ENCODE assay signal across 28 cellular contexts in the genomic region with DNA sequence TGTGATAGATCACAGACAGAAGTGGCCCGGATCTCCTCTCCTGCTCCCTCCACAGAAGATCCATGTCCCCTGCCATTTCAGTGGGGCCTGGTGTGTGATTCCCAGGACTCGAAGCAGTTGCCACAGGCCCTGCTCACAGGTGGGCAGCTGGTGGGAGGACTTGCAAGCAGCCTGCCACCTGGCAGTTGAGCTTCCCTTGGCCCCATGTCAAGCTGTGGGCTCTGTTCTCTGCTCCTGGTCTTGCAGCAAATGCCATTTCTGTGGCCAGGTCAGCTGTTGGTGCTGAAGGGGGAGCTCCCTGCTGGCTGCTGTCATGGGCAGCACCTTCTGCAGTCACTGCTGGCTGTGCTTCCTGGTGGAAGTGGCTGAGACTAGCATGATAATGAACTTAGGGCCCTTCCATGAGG. TPM values are rescaled to one million over a fixed set of nuclear protein-coding genes. Genes with fewer than 3 reads are reported as not detected.
DNase-seq lines count a peak whose midpoint lies in the region; FAIRE-seq and TF ChIP-seq lines count a peak whose summit lies in the region.
"Had no signal": no experiment of that assay in that cellular context is flagged by ENCODE, and none has a peak within 500 bp of the region (broad histone marks: within the 10 kb centered on the region; RNA-seq: fewer than 3 reads in every experiment).

No MANE protein-coding gene starts in this region.

- FAIRE-seq in bronchial epithelial cell (lab: Jason Lieb, UNC) = peak; percentile 23

- H3K4me3 Mint-ChIP-seq in immature natural killer cell = no peak overlapping the region
- H3K4me3 Mint-ChIP-seq: activated CD8-positive, alpha-beta T cell treated with anti-CD3 and anti-CD28 coated beads for 36 hours; brain; naive B cell had no signal

- DNase-seq in NCI-H82 (lab: John Stamatoyannopoulos, UW) (peak; percentile 13), NCI-H82 treated with DMSO at 0.1 percent for 48 hours (lab: John Stamatoyannopoulos, UW; ENCODE audit: unreplicated experiment) (no peak), NCI-H2196 (lab: John Stamatoyannopoulos, UW; ENCODE audit: unreplicated experiment) (peak; percentile 21), bronchial epithelial cell (ENCODE audit: low read depth) (no peak), posterior vena cava (ENCODE audit: low spot score) (peak; percentile 58), GM23248 (no peak), SK-N-DZ (ENCODE audit: low spot score) (no peak), immature natural killer cell (no peak)
- DNase-seq: activated CD4-positive, CD25-positive, alpha-beta regulatory T cell; activated CD8-positive, alpha-beta T cell treated with anti-CD3 and anti-CD28 coated beads for 36 hours; activated gamma-delta T cell treated with Interleukin-2 at 50 U/mL for 16 hours; activated T-cell treated with anti-CD3 and anti-CD28 coated beads for 4 hours; AML-193; DND-41; esophagus squamous epithelium; gastrocnemius medialis; IMR-90; MM.1S; naive B cell; NCI-H226; retina; T-helper 2 cell; trophoblast cell had no signal

- no peaks in the 10 kb centered on the region for H3K9me2 ChIP-seq in GM23248 (ENCODE audit: insufficient read depth)

- no peak overlapping the region for H2AFZ ChIP-seq in GM23248

- H3K9me3 Mint-ChIP-seq in immature natural killer cell = no peaks in the 10 kb centered on the region
- H3K9me3 Mint-ChIP-seq: activated CD8-positive, alpha-beta T cell treated with anti-CD3 and anti-CD28 coated beads for 36 hours had no signal

- intact Hi-C loops in posterior vena cava (cut with DNase I) = no loop called here

- WGBS in GM23248 (ENCODE audit: low coverage in 1 of 2, low lambda C conversion rate in 2 of 2, missing lambda C conversion rate in 2 of 2), 2 experiments = 14 to 29% methylated on average over 2 of the region's 2 CpGs

- in situ Hi-C loops in GM23248 (cut with MboI) = no loop called here

- no peak overlapping the region for H3K9ac ChIP-seq in GM23248

- H3K4me2 ChIP-seq in GM23248 (ENCODE audit: unreplicated experiment) = no peak overlapping the region

- H3K27ac Mint-ChIP-seq in immature natural killer cell = no peak overlapping the region
- H3K27ac Mint-ChIP-seq: activated CD8-positive, alpha-beta T cell treated with anti-CD3 and anti-CD28 coated beads for 36 hours; brain; naive B cell had no signal

- TF ChIP-seq CTCF in bronchial epithelial cell (IDR thresholded peaks at IDR 0.05; ENCODE audit: insufficient read depth, low read length, severe bottlenecking) = no peak

- H3K36me3 Mint-ChIP-seq in immature natural killer cell = no peaks in the 10 kb centered on the region
- H3K36me3 Mint-ChIP-seq: brain, naive B cell had no signal

- no peaks in the 10 kb centered on the region for H3K79me2 ChIP-seq in GM23248 (ENCODE audit: insufficient read depth)

- no peaks in the 10 kb centered on the region for H3F3A ChIP-seq in GM23248 (ENCODE audit: insufficient read depth)

- no peak overlapping the region for H3K4me3 ChIP-seq in bronchial epithelial cell (ENCODE audit: low read depth, low read length)
- H3K4me3 ChIP-seq in GM23248 = no peak overlapping the region
- H3K4me3 ChIP-seq: coronary artery, esophagus squamous epithelium, gastrocnemius medialis had no signal

- H3K9me3 ChIP-seq in GM23248 (ENCODE audit: low read depth) = no peaks in the 10 kb centered on the region
- H3K9me3 ChIP-seq: esophagus squamous epithelium, gastrocnemius medialis had no signal

- no peaks in the 10 kb centered on the region for H4K20me1 ChIP-seq in GM23248 (ENCODE audit: insufficient read depth)

- no peaks in the 10 kb centered on the region for H3K4me1 ChIP-seq in GM23248 (ENCODE audit: insufficient read depth)
- H3K4me1 ChIP-seq: esophagus squamous epithelium, gastrocnemius medialis had no signal

- H3K36me3 ChIP-seq in bronchial epithelial cell (ENCODE audit: control insufficient read depth, insufficient read depth, low read length) = no peaks in the 10 kb centered on the region
- H3K36me3 ChIP-seq in GM23248 (ENCODE audit: low read depth) = no peaks in the 10 kb centered on the region
- H3K36me3 ChIP-seq: esophagus squamous epithelium, gastrocnemius medialis had no signal

- no peak overlapping the region for H3K27ac ChIP-seq in GM23248
- H3K27ac ChIP-seq: coronary artery, esophagus squamous epithelium, gastrocnemius medialis had no signal

- peaks cover 19% of the 10 kb centered on the region for H3K27me3 ChIP-seq in bronchial epithelial cell (ENCODE audit: control insufficient read depth, insufficient read depth, low read length)
- peaks cover 52% of the 10 kb centered on the region for H3K27me3 ChIP-seq in GM23248 (replicated peaks; ENCODE audit: insufficient read depth)

- no peaks in the 10 kb centered on the region for H3K4me1 Mint-ChIP-seq in immature natural killer cell
- H3K4me1 Mint-ChIP-seq: brain had no signal

- peaks cover 0 to 10% (median 5%) of the 10 kb centered on the region in 3 donors for H3K27me3 Mint-ChIP-seq in immature natural killer cell (ENCODE audit: low read depth in 3 of 3)

RNA-seq across cellular contexts. Expression of a gene that starts 23.8 kb away (rescaled TPM):
- not detected in 2 replicates for total RNA-seq in bronchial epithelial cell
- under 1 TPM; 0.28 to 0.29 TPM for total RNA-seq in posterior vena cava
- total RNA-seq in GM23248 (2014; rRNA removed; shearing (Covaris generic)) = not detected in 2 replicates
- not detected in 2 replicates for polyA plus RNA-seq in GM23248 (2016; fragmentation: Nextera tagmentation; extraction: Ambion mirVana)
- polyA plus RNA-seq in SK-N-DZ (2014; cell fraction: cytosol; rRNA removed) = not detected in 2 replicates
- not detected in 2 replicates for polyA plus RNA-seq in SK-N-DZ (2014; cell fraction: nucleus; rRNA removed)
- polyA plus RNA-seq in immature natural killer cell = not detected
- total RNA-seq: activated CD8-positive, alpha-beta T cell treated with anti-CD3 and anti-CD28 coated beads for 36 hours; esophagus squamous epithelium; gastrocnemius medialis; H4; IMR-90; omental fat pad had no signal
- polyA plus RNA-seq: IMR-90 had no signal

RNA-seq across cellular contexts. Expression of a gene that starts 59.1 kb away (rescaled TPM):
- total RNA-seq in bronchial epithelial cell (not detected in 2 replicates), posterior vena cava (not detected)
- not detected in 2 replicates for total RNA-seq in GM23248 (2014; rRNA removed; shearing (Covaris generic))
- polyA plus RNA-seq in GM23248 (2016; fragmentation: Nextera tagmentation; extraction: Ambion mirVana) (not detected in 2 replicates), immature natural killer cell (not detected)
- polyA plus RNA-seq in SK-N-DZ (2014; cell fraction: cytosol; rRNA removed) = not detected in 2 replicates
- polyA plus RNA-seq in SK-N-DZ (2014; cell fraction: nucleus; rRNA removed) = not detected in 2 replicates
- total RNA-seq: A172; activated CD8-positive, alpha-beta T cell treated with anti-CD3 and anti-CD28 coated beads for 36 hours; esophagus squamous epithelium; gastrocnemius medialis; H4; IMR-90 had no signal
- polyA plus RNA-seq: IMR-90 had no signal

Comparison
In these comparisons a context has a peak if more than half of its experiments do, and no peak if none do; other contexts are left out.
1. DNase-seq: peak in NCI-H82 (single experiment), NCI-H2196 (single experiment) and posterior vena cava (single experiment); none in NCI-H82 treated with DMSO at 0.1 percent for 48 hours (single experiment), bronchial epithelial cell (single experiment), GM23248 (single experiment), SK-N-DZ (single experiment) and immature natural killer cell (0 of 3).